In the genomic region with DNA sequence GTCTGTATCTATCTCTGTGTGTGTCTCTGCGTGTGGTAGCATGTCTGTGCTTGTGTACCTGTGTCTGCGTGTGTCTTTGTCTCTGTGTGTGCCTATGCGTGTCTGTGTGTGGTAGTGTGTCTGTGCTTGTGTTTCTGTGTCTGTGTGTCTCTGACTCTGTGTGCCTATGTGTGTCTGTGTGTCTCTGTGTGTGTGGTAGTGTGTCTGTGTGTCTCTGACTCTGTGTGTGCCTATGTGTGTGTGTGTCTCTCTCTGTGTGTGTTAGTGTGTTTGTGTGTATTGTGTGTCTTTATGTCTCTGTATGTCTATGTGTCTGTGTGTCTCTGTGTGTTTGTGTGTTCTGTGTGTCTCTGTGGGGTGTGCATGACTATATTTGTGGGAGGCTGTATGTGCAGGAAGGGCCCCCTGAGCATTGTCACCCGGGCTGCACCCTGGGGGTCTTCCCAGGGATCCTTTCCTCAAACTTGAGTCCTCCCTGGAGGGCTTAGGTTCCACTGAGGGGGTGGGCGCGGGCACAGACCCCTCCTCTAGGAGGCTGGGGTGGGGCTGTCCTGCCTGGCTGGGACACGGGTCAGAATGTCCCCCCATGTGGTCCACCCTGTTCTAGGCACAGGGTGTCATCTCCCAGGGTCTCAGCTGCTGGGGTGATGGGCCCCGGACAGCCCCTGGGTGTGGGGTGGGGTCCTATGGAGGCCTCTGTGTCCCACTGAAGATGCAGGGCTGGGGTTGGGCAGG, we compare ENCODE assay signal across 7 cellular contexts. TPM values are rescaled to one million over a fixed set of nuclear protein-coding genes. Genes with fewer than 3 reads are reported as not detected.
DNase-seq lines count a peak whose midpoint lies in the region; ATAC-seq and TF ChIP-seq lines count a peak whose summit lies in the region.
"Not testable (repeated sequence)": the region's sequence is repeated elsewhere in the genome, so short reads cannot be mapped to it uniquely, and the experiment has no call there.

No MANE protein-coding gene starts in this region.

- not testable (repeated sequence) for H3K4me3 Mint-ChIP-seq in activated naive CD8-positive, alpha-beta T cell
- peak overlapping the region; percentile 44 to 72 for H3K4me3 Mint-ChIP-seq in stimulated activated naive B cell treated with anti-CD40 and anti-IgM and Interleukin-4, amounts not matched to agents 10 μg/mL and 1 μg/mL and 100 μg/mL, for 72 hours

- H3K27ac ChIP-seq in OCI-LY3 (ENCODE audit: low read length): peak overlapping the region; percentile 98
- H3K27ac ChIP-seq in mucosa of rectum (ENCODE audit: low read depth in 2 of 2, low read length in 2 of 2): peak overlapping the region; percentile 3 to 58

- H3K79me2 ChIP-seq in OCI-LY3 (ENCODE audit: low read length): peaks cover 53% of the 10 kb centered on the region

- not testable (repeated sequence) for DNase-seq in stimulated activated naive B cell treated with anti-CD40 and anti-IgM and Interleukin-4, amounts not matched to agents 10 μg/mL and 1 μg/mL and 100 μg/mL, for 72 hours

- not testable (repeated sequence) for H3K9me3 Mint-ChIP-seq in activated naive CD8-positive, alpha-beta T cell (ENCODE audit: low read depth)
- peaks cover 38 to 44% of the 10 kb centered on the region in 2 donors for H3K9me3 Mint-ChIP-seq in stimulated activated naive B cell treated with anti-CD40 and anti-IgM and Interleukin-4, amounts not matched to agents 10 μg/mL and 1 μg/mL and 100 μg/mL, for 72 hours

- peaks cover 11% of the 10 kb centered on the region for H3K36me3 ChIP-seq in OCI-LY3 (replicated peaks; ENCODE audit: low read depth, low read length)
- not testable (repeated sequence) for H3K36me3 ChIP-seq in mucosa of rectum (ENCODE audit: control insufficient read depth in 2 of 2, insufficient read depth in 2 of 2, low read length in 2 of 2)

- H3K9ac ChIP-seq in OCI-LY3 (ENCODE audit: low read length): peak overlapping the region; percentile 98
- H3K9ac ChIP-seq in mucosa of rectum (ENCODE audit: low read depth in 1 of 2, low read length in 2 of 2): not testable (repeated sequence)

- peaks cover 81% of the 10 kb centered on the region for H3K4me1 ChIP-seq in OCI-LY3 (ENCODE audit: low read length)
- not testable (repeated sequence) for H3K4me1 ChIP-seq in mucosa of rectum (ENCODE audit: control insufficient read depth in 2 of 2, insufficient read depth in 2 of 2, low read length in 2 of 2)

- H3K4me2 ChIP-seq in OCI-LY3 (ENCODE audit: low read length): peak overlapping the region; percentile 73

- H4K20me1 ChIP-seq in OCI-LY3 (ENCODE audit: insufficient read depth, low read length): not testable (repeated sequence)

- peak overlapping the region; percentile 44; the same call in 1 of the 2 replicates for H3K4me3 ChIP-seq in OCI-LY3 (ENCODE audit: low read length)
- H3K4me3 ChIP-seq in mucosa of rectum (ENCODE audit: low read length in 2 of 2): not testable (repeated sequence)

- not testable (repeated sequence) for H3K27me3 Mint-ChIP-seq in activated naive CD8-positive, alpha-beta T cell; stimulated activated naive B cell treated with anti-CD40 and anti-IgM and Interleukin-4, amounts not matched to agents 10 μg/mL and 1 μg/mL and 100 μg/mL, for 72 hours

- H2AFZ ChIP-seq in OCI-LY3 (ENCODE audit: low read depth, low read length): not testable (repeated sequence)

- H3K27me3 ChIP-seq in OCI-LY3 (ENCODE audit: low read depth, low read length); mucosa of rectum (ENCODE audit: control insufficient read depth in 2 of 2, insufficient read depth in 2 of 2, low read length in 2 of 2): not testable (repeated sequence)

- H3K36me3 Mint-ChIP-seq in activated naive CD8-positive, alpha-beta T cell: not testable (repeated sequence)
- peaks cover 29 to 47% of the 10 kb centered on the region in 2 donors for H3K36me3 Mint-ChIP-seq in stimulated activated naive B cell treated with anti-CD40 and anti-IgM and Interleukin-4, amounts not matched to agents 10 μg/mL and 1 μg/mL and 100 μg/mL, for 72 hours

- not testable (repeated sequence) for TF ChIP-seq CTCF in OCI-LY3 (IDR thresholded peaks at IDR 0.05; ENCODE audit: low read depth, low read length)

- H3K9me3 ChIP-seq in OCI-LY3 (ENCODE audit: insufficient read depth, low read length); mucosa of rectum (ENCODE audit: control insufficient read depth in 2 of 2, low read length in 2 of 2): not testable (repeated sequence)

- H3K4me1 Mint-ChIP-seq in activated naive CD8-positive, alpha-beta T cell (ENCODE audit: low read depth): not testable (repeated sequence)
- H3K4me1 Mint-ChIP-seq in stimulated activated naive B cell treated with anti-CD40 and anti-IgM and Interleukin-4, amounts not matched to agents 10 μg/mL and 1 μg/mL and 100 μg/mL, for 72 hours: peaks cover 49 to 60% of the 10 kb centered on the region in 2 donors

- peak overlapping the region; percentile 1 for H3K27ac Mint-ChIP-seq in activated naive CD8-positive, alpha-beta T cell
- peak overlapping the region; percentile 95 for H3K27ac Mint-ChIP-seq in stimulated activated naive B cell treated with anti-CD40 and anti-IgM and Interleukin-4, amounts not matched to agents 10 μg/mL and 1 μg/mL and 100 μg/mL, for 72 hours

- ATAC-seq in GM21381 (IDR thresholded peaks at IDR 0.05; ENCODE audit: unreplicated experiment) (peak; percentile 7), HG03439 (IDR thresholded peaks at IDR 0.05; ENCODE audit: unreplicated experiment) (peak; percentile 7), esophagus mucosa (peak; percentile 6)
- peak in 1 of 2 donors; percentile 1 for ATAC-seq in stimulated activated naive B cell treated with anti-CD40 and anti-IgM and Interleukin-4, amounts not matched to agents 10 μg/mL and 1 μg/mL and 100 μg/mL, for 72 hours (replicated peaks)

RNA-seq across cellular contexts. Expression of a gene that starts 39.0 kb away (rescaled TPM):
- total RNA-seq in esophagus mucosa: 0.48 TPM
